Comparison of ENCODE assay signal across 10 cellular contexts in the genomic region with DNA sequence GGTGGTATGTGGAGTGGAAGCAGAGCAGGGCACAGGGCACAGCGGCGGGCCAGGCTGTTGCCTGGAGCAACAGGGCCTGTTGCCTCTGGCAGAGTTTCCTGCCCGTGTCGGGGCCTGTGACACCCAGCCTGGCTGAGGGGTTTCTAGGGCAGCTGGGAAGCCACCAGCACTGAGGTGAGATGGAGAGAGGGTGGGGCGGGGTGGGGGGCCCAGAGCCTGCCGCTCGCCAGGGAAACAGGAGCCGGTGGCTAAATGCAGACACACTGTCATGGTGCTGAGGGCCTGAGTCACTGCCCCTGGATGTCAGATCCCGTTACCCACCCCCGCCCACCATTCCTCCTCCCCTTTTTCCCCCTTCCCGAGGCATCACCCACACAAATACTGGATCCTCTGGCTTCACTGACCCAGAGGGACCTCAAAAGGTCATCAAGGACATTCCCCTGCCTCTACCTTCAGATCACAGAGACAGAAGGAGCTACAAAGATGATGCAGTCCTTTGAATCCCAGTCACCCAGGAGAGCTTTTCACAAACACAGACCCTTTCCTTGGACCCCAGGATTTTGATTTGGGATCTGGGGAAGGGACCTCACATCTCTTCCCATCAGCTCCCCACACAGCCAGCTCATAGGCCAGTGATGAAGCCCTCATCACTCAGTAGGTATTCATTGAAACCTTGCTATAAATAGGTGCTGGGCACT. TPM values are rescaled to one million over a fixed set of nuclear protein-coding genes. Genes with fewer than 3 reads are reported as not detected.
DNase-seq lines count a peak whose midpoint lies in the region; ATAC-seq and TF ChIP-seq lines count a peak whose summit lies in the region.
"Had no signal": no experiment of that assay in that cellular context is flagged by ENCODE, and none has a peak within 500 bp of the region (broad histone marks: within the 10 kb centered on the region; RNA-seq: fewer than 3 reads in every experiment).

No MANE protein-coding gene starts in this region.

- 72 to 84% methylated on average over 11 of the region's 11 CpGs for WGBS in lung, 2 donors
- WGBS in body of pancreas, 2 donors, result 78 to 95% methylated on average over 4 to 10 of the region's 11 CpGs

- H3K4me1 ChIP-seq in lung (ENCODE audit: control insufficient read depth in 2 of 2, insufficient read depth in 2 of 2, low read length in 2 of 2), result peaks cover 0 to 9% of the 10 kb centered on the region in 2 donors
- peaks cover 25 to 51% of the 10 kb centered on the region in 2 donors for H3K4me1 ChIP-seq in thoracic aorta (ENCODE audit: control insufficient read depth in 1 of 2, low read depth in 2 of 2)
- H3K4me1 ChIP-seq in body of pancreas, result peaks cover 43% of the 10 kb centered on the region

- no peaks in the 10 kb centered on the region for H3K9me3 Mint-ChIP-seq in immature natural killer cell

- no peaks in the 10 kb centered on the region for H3K36me3 Mint-ChIP-seq in immature natural killer cell

- no peak for ATAC-seq in lung (ENCODE audit: insufficient read depth, low FRiP score)
- peak; percentile 35 for ATAC-seq in thoracic aorta (ENCODE audit: insufficient number of reproducible peaks, low FRiP score, low read depth)
- no peak for ATAC-seq in GM18519 (IDR thresholded peaks at IDR 0.05; ENCODE audit: low FRiP score, unreplicated experiment)
- no peak for ATAC-seq in body of pancreas
- ATAC-seq: left lung had no signal

- intact Hi-C loops in body of pancreas (cut with DNase I), result no loop called here

- H3K36me3 ChIP-seq in H7 (replicated peaks; ENCODE audit: control insufficient read depth, insufficient read depth, low read length) (no peaks in the 10 kb centered on the region), lung (ENCODE audit: control insufficient read depth in 2 of 2, insufficient read depth in 2 of 2, low read length in 2 of 2) (no peaks in the 10 kb centered on the region), thoracic aorta (peaks cover 8% of the 10 kb centered on the region), body of pancreas (replicated peaks in 1 of 2; ENCODE audit: insufficient read depth in 1 of 2, low read depth in 2 of 2) (no peaks in the 10 kb centered on the region)
- H3K36me3 ChIP-seq: left lung had no signal

- TF ChIP-seq CTCF in lung (IDR thresholded peaks at IDR 0.05; ENCODE audit: control extremely low read depth, extremely low read depth), result no peak
- TF ChIP-seq CTCF in thoracic aorta (IDR thresholded peaks at IDR 0.05), result no peak
- no peak for TF ChIP-seq CTCF in body of pancreas (IDR thresholded peaks at IDR 0.05)

- H3K9me3 ChIP-seq in lung (ENCODE audit: control insufficient read depth in 2 of 2, insufficient read depth in 1 of 2, low read length in 1 of 2) (no peaks in the 10 kb centered on the region), thoracic aorta (no peaks in the 10 kb centered on the region), body of pancreas (no peaks in the 10 kb centered on the region)
- H3K9me3 ChIP-seq: left lung had no signal

- H3K27me3 Mint-ChIP-seq in immature natural killer cell (ENCODE audit: low read depth in 3 of 3), result peaks cover 0 to 2% (median 1%) of the 10 kb centered on the region in 3 donors

- DNase-seq in H7 (peak; percentile 61), lung (ENCODE audit: low spot score) (no peak), thoracic aorta (ENCODE audit: low spot score) (peak; percentile 56), NCI-H2196 treated with DMSO at 0.1 percent for 48 hours (lab: John Stamatoyannopoulos, UW; ENCODE audit: unreplicated experiment) (no peak), immature natural killer cell (no peak), body of pancreas (no peak)
- DNase-seq: activated effector memory CD4-positive, alpha-beta T cell treated with Interleukin-2 at 50 U/mL for 16 hours had no signal

- no peak overlapping the region for H3K27ac Mint-ChIP-seq in immature natural killer cell

- H3K27ac ChIP-seq in cingulate gyrus (ENCODE audit: low read depth, low read length) (peak overlapping the region; percentile 11), lung (ENCODE audit: low read depth in 1 of 2, low read length in 1 of 2) (peak overlapping the region; percentile 25 to 97), thoracic aorta (peak overlapping the region; percentile 97 to 100), body of pancreas (no peak overlapping the region)
- H3K27ac ChIP-seq: left lung had no signal

- no peaks in the 10 kb centered on the region for H3K4me1 Mint-ChIP-seq in immature natural killer cell

- H3K27me3 ChIP-seq in H7 (ENCODE audit: control insufficient read depth, insufficient read depth, low read length) (peaks cover 4% of the 10 kb centered on the region; the same call in 1 of the 2 replicates), lung (ENCODE audit: control insufficient read depth, insufficient read depth) (no peaks in the 10 kb centered on the region), thoracic aorta (replicated peaks; ENCODE audit: insufficient read depth) (no peaks in the 10 kb centered on the region), body of pancreas (no peaks in the 10 kb centered on the region)
- H3K27me3 ChIP-seq: left lung had no signal

- H3K4me3 ChIP-seq in H7 (ENCODE audit: insufficient read depth, low read depth, low read length) (no peak overlapping the region), lung (no peak overlapping the region), thoracic aorta (peak overlapping the region; percentile 83), body of pancreas (no peak overlapping the region)
- H3K4me3 ChIP-seq: left lung had no signal

- TF ChIP-seq POLR2A in body of pancreas (IDR thresholded peaks at IDR 0.05), result no peak

- H3K4me3 Mint-ChIP-seq in immature natural killer cell, result no peak overlapping the region

RNA-seq across cellular contexts. Expression of gene HSPB7, which starts 1.9 kb away (rescaled TPM):
- 0.07 TPM in 1 of 2 replicates, not detected in the other for total RNA-seq in H7 (2014; rRNA removed; shearing (Covaris generic))
- total RNA-seq in lung (10 to 100 TPM in 1 of 2 donors, 1 to 10 TPM in 1; 2.4 to 34.2 TPM), thoracic aorta (100 to 1,000 TPM; 223 to 430 TPM), body of pancreas (10 to 100 TPM in 1 of 2 donors, 1 to 10 TPM in 1; 5.7 to 39.9 TPM)
- polyA plus RNA-seq in lung (10 to 100 TPM; 11.2 to 11.5 TPM), immature natural killer cell (not detected)

RNA-seq across cellular contexts. Expression of gene CLCNKA, which starts 2.1 kb away (rescaled TPM):
- total RNA-seq in H7 (2014; rRNA removed; shearing (Covaris generic)), result 0.10 and 0.85 TPM in 2 replicates
- 1 to 10 TPM in 1 of 2 donors, not detected in 1; 1.3 TPM for total RNA-seq in lung
- under 1 TPM; 0.10 to 0.17 TPM for polyA plus RNA-seq in lung
- 1 to 10 TPM in 1 of 2 donors, not detected in 1; 4.7 TPM for total RNA-seq in thoracic aorta
- not detected for polyA plus RNA-seq in immature natural killer cell
- 1 to 10 TPM; 2.1 to 4.0 TPM for total RNA-seq in body of pancreas

RNA-seq across cellular contexts. Expression of gene SRARP, which starts 15.7 kb away (rescaled TPM):
- total RNA-seq in H7 (2014; rRNA removed; shearing (Covaris generic)), result 0.15 and 0.28 TPM in 2 replicates
- not detected for total RNA-seq in lung
- polyA plus RNA-seq in lung, result under 1 TPM in 1 of 2 donors, not detected in 1; 0.16 TPM
- not detected for total RNA-seq in thoracic aorta
- polyA plus RNA-seq in immature natural killer cell, result not detected
- total RNA-seq in body of pancreas, result not detected
- total RNA-seq: left lung had no signal

RNA-seq across cellular contexts. Expression of gene CLCNKB, which starts 23.9 kb away (rescaled TPM):
- total RNA-seq in H7 (2014; rRNA removed; shearing (Covaris generic)), result 2.4 and 2.8 TPM in 2 replicates
- 1 to 10 TPM in 1 of 2 donors, under 1 TPM in 1; 0.37 to 1.9 TPM for total RNA-seq in lung
- under 1 TPM; 0.06 to 0.22 TPM for polyA plus RNA-seq in lung
- total RNA-seq in thoracic aorta, result not detected
- polyA plus RNA-seq in immature natural killer cell, result not detected
- total RNA-seq in body of pancreas, result 1 to 10 TPM in 1 of 2 donors, not detected in 1; 1.3 TPM

RNA-seq across cellular contexts. Expression of gene ZBTB17, which starts 43.8 kb away (rescaled TPM):
- 53.5 and 62.6 TPM in 2 replicates for total RNA-seq in H7 (2014; rRNA removed; shearing (Covaris generic))
- total RNA-seq in lung, result 10 to 100 TPM; 28.0 to 44.3 TPM
- 10 to 100 TPM; 44.2 to 47.1 TPM for polyA plus RNA-seq in lung
- total RNA-seq in thoracic aorta, result 10 to 100 TPM; 42.9 to 46.5 TPM
- polyA plus RNA-seq in immature natural killer cell, result 10 to 100 TPM in 1 of 3 donors, 1 to 10 TPM in 2; 6.1 to 21.4 (median 7.0) TPM
- 10 to 100 TPM; 28.8 to 73.2 TPM for total RNA-seq in body of pancreas

Comparison
In these comparisons a context has a peak if more than half of its experiments do, and no peak if none do; other contexts are left out.
1. DNase-seq: peak in H7 (single experiment) and thoracic aorta (single experiment); none in lung (single experiment), NCI-H2196 treated with DMSO at 0.1 percent for 48 hours (single experiment), immature natural killer cell (0 of 3) and body of pancreas (0 of 4).
2. H3K27ac ChIP-seq: peak in cingulate gyrus (single experiment), lung (2 of 2) and thoracic aorta (2 of 2); none in body of pancreas (0 of 4).
3. RNA of gene HSPB7, which starts 1.9 kb away (total RNA-seq): 223 to 430 TPM in thoracic aorta; 5.7 to 39.9 TPM in body of pancreas, 2.4 to 34.2 TPM in lung and 0.07 TPM in H7; every median in the first group is over 4 times any median in the second.